Comparison of ENCODE assay signal across 8 cellular contexts in genomic region chr12:47815447-47815846, GRCh38. TPM values are rescaled to one million over a fixed set of nuclear protein-coding genes. Genes with fewer than 3 reads are reported as not detected.
A peak's percentile ranks its signal among the peaks of the same experiment; 100 is the strongest.
DNase-seq lines count a peak whose midpoint lies in the region; ATAC-seq and TF ChIP-seq lines count a peak whose summit lies in the region.
"Not testable (repeated sequence)": the region's sequence is repeated elsewhere in the genome, so short reads cannot be mapped to it uniquely, and the experiment has no call there.

No MANE protein-coding gene starts in this region.

- peak; percentile 61 for DNase-seq in activated CD4-positive, alpha-beta T cell treated with anti-CD3 and anti-CD28 coated beads, Interleukin-2, amount 10 ng/mL, durations not matched to agents 24 days and 14 days
- DNase-seq in activated naive CD8-positive, alpha-beta T cell treated with anti-CD3 and anti-CD28 coated beads, Interleukin-2, amount 10 ng/mL, durations not matched to agents 7 days and 5 days; epithelial cell of prostate (ENCODE audit: low read depth, low spot score); left lung; osteocyte (ENCODE audit: extremely low spot score, unreplicated experiment): not testable (repeated sequence)

- not testable (repeated sequence) for H3F3A ChIP-seq in Loucy (ENCODE audit: low read depth)

- H3K4me3 Mint-ChIP-seq in activated CD4-positive, alpha-beta T cell treated with anti-CD3 and anti-CD28 coated beads, Interleukin-2, amount 10 ng/mL, durations not matched to agents 24 days and 14 days = peak overlapping the region; percentile 88
- peak overlapping the region; percentile 91 for H3K4me3 Mint-ChIP-seq in activated naive CD8-positive, alpha-beta T cell treated with anti-CD3 and anti-CD28 coated beads, Interleukin-2, amount 10 ng/mL, durations not matched to agents 7 days and 5 days
- not testable (repeated sequence) for H3K4me3 Mint-ChIP-seq in osteocyte (ENCODE audit: unreplicated experiment)

- H3K27ac Mint-ChIP-seq in activated CD4-positive, alpha-beta T cell treated with anti-CD3 and anti-CD28 coated beads, Interleukin-2, amount 10 ng/mL, durations not matched to agents 24 days and 14 days = peak overlapping the region; percentile 99
- peak overlapping the region; percentile 98 for H3K27ac Mint-ChIP-seq in activated naive CD8-positive, alpha-beta T cell treated with anti-CD3 and anti-CD28 coated beads, Interleukin-2, amount 10 ng/mL, durations not matched to agents 7 days and 5 days
- peak overlapping the region; percentile 92 for H3K27ac Mint-ChIP-seq in osteocyte (ENCODE audit: unreplicated experiment)

- intact Hi-C loops in activated CD4-positive, alpha-beta T cell treated with anti-CD3 and anti-CD28 coated beads, Interleukin-2, amount 10 ng/mL, durations not matched to agents 24 days and 14 days (cut with micrococcal nuclease) = loop anchor here (10.0 kb wide), 2 partner anchors 421 to 1601 kb away; no protein-coding TSS in a partner anchor
- intact Hi-C loops in left lung (cut with DNase I) = not testable (repeated sequence)

- not testable (repeated sequence) for H3K27me3 Mint-ChIP-seq in activated CD4-positive, alpha-beta T cell treated with anti-CD3 and anti-CD28 coated beads, Interleukin-2, amount 10 ng/mL, durations not matched to agents 24 days and 14 days; activated naive CD8-positive, alpha-beta T cell treated with anti-CD3 and anti-CD28 coated beads, Interleukin-2, amount 10 ng/mL, durations not matched to agents 7 days and 5 days; osteocyte (ENCODE audit: unreplicated experiment)

- H3K4me1 Mint-ChIP-seq in activated CD4-positive, alpha-beta T cell treated with anti-CD3 and anti-CD28 coated beads, Interleukin-2, amount 10 ng/mL, durations not matched to agents 24 days and 14 days = peaks cover 66% of the 10 kb centered on the region
- peaks cover 57% of the 10 kb centered on the region for H3K4me1 Mint-ChIP-seq in activated naive CD8-positive, alpha-beta T cell treated with anti-CD3 and anti-CD28 coated beads, Interleukin-2, amount 10 ng/mL, durations not matched to agents 7 days and 5 days
- H3K4me1 Mint-ChIP-seq in osteocyte (ENCODE audit: unreplicated experiment) = peaks cover 83% of the 10 kb centered on the region

- H3K27ac ChIP-seq in BLaER1 (peak overlapping the region; percentile 98), epithelial cell of prostate (peak overlapping the region; percentile 76), left lung (peak overlapping the region; percentile 92), stomach smooth muscle (ENCODE audit: low read length) (peak overlapping the region; percentile 97)

- peaks cover 95% of the 10 kb centered on the region for H3K79me2 ChIP-seq in Loucy (ENCODE audit: insufficient read depth, low read length)

- TF ChIP-seq CTCF in Loucy (conservative IDR thresholded peaks at IDR 0.05; ENCODE audit: low read length); left lung (IDR thresholded peaks at IDR 0.05); osteocyte (IDR thresholded peaks at IDR 0.05): not testable (repeated sequence)

- not testable (repeated sequence) for H3K9ac ChIP-seq in BLaER1
- H3K9ac ChIP-seq in Loucy (ENCODE audit: low read depth, low read length, poor library complexity, severe bottlenecking) (peak overlapping the region; percentile 92), stomach smooth muscle (ENCODE audit: low read length in 2 of 2) (peak overlapping the region in 1 of 2 donors; percentile 13)

- H3K36me3 Mint-ChIP-seq in activated CD4-positive, alpha-beta T cell treated with anti-CD3 and anti-CD28 coated beads, Interleukin-2, amount 10 ng/mL, durations not matched to agents 24 days and 14 days (ENCODE audit: low read depth) = peaks cover 79% of the 10 kb centered on the region
- peaks cover 29% of the 10 kb centered on the region for H3K36me3 Mint-ChIP-seq in activated naive CD8-positive, alpha-beta T cell treated with anti-CD3 and anti-CD28 coated beads, Interleukin-2, amount 10 ng/mL, durations not matched to agents 7 days and 5 days
- not testable (repeated sequence) for H3K36me3 Mint-ChIP-seq in osteocyte (ENCODE audit: unreplicated experiment)

- peaks cover 11% of the 10 kb centered on the region; the same call in 1 of the 2 replicates for H3K36me3 ChIP-seq in BLaER1
- not testable (repeated sequence) for H3K36me3 ChIP-seq in Loucy (ENCODE audit: insufficient read depth, low read length); left lung; stomach smooth muscle (ENCODE audit: control insufficient read depth in 2 of 2, insufficient read depth in 2 of 2, low read length in 2 of 2)

- H3K4me3 ChIP-seq in BLaER1; left lung; stomach smooth muscle (ENCODE audit: low read length in 2 of 2): not testable (repeated sequence)
- peak overlapping the region; percentile 82 for H3K4me3 ChIP-seq in Loucy (ENCODE audit: low read length, poor library complexity, severe bottlenecking)

- POLR2A ChIA-PET in activated naive CD8-positive, alpha-beta T cell treated with anti-CD3 and anti-CD28 coated beads, Interleukin-2, amount 10 ng/mL, durations not matched to agents 7 days and 5 days (lab: Charles Lee) = interaction anchor here (0.7 to 11.3 kb wide), 2 partner anchors 13 to 52 kb away, joined by 3 to 428 read pairs; no protein-coding TSS in a partner anchor

- not testable (repeated sequence) for H3K9me2 ChIP-seq in Loucy (replicated peaks; ENCODE audit: low read depth, low read length)

- H4K20me1 ChIP-seq in BLaER1 (peaks cover 34% of the 10 kb centered on the region), Loucy (ENCODE audit: insufficient read depth, low read length, poor library complexity, severe bottlenecking) (peaks cover 51% of the 10 kb centered on the region)

- H3K4me1 ChIP-seq in BLaER1 (peaks cover 83% of the 10 kb centered on the region), Loucy (ENCODE audit: insufficient read depth, low read length, poor library complexity, severe bottlenecking) (peaks cover 76% of the 10 kb centered on the region), left lung (peaks cover 53 to 89% of the 10 kb centered on the region in 2 donors), stomach smooth muscle (ENCODE audit: control insufficient read depth, insufficient read depth, low read length) (peaks cover 85% of the 10 kb centered on the region)

- not testable (repeated sequence) for ATAC-seq in activated naive CD8-positive, alpha-beta T cell treated with anti-CD3 and anti-CD28 coated beads, Interleukin-2, amount 10 ng/mL, durations not matched to agents 7 days and 5 days (ENCODE audit: low read depth); left lung

- H2AFZ ChIP-seq in Loucy (ENCODE audit: low read length) = not testable (repeated sequence)

- H3K9me3 ChIP-seq in BLaER1; Loucy (ENCODE audit: insufficient read depth, low read depth, low read length); left lung; stomach smooth muscle (ENCODE audit: control insufficient read depth in 2 of 2, low read length in 2 of 2): not testable (repeated sequence)

- H3K4me2 ChIP-seq in BLaER1 (peak overlapping the region; percentile 97), Loucy (ENCODE audit: low read depth, low read length, poor library complexity, severe bottlenecking) (peak overlapping the region; percentile 98)

- not testable (repeated sequence) for H3K9me3 Mint-ChIP-seq in activated CD4-positive, alpha-beta T cell treated with anti-CD3 and anti-CD28 coated beads, Interleukin-2, amount 10 ng/mL, durations not matched to agents 24 days and 14 days; activated naive CD8-positive, alpha-beta T cell treated with anti-CD3 and anti-CD28 coated beads, Interleukin-2, amount 10 ng/mL, durations not matched to agents 7 days and 5 days; osteocyte (ENCODE audit: unreplicated experiment)

- H3K27me3 ChIP-seq in BLaER1; Loucy (ENCODE audit: insufficient read depth, low read length, poor library complexity, severe bottlenecking); left lung; stomach smooth muscle (ENCODE audit: control insufficient read depth in 1 of 2, insufficient read depth in 2 of 2, low read length in 2 of 2): not testable (repeated sequence)

RNA-seq across cellular contexts. Expression of gene HDAC7, which starts 4.3 kb away (rescaled TPM):
- 405 and 419 TPM in 2 replicates for total RNA-seq in activated CD4-positive, alpha-beta T cell treated with anti-CD3 and anti-CD28 coated beads, Interleukin-2, amount 10 ng/mL, durations not matched to agents 24 days and 14 days
- 100 to 1,000 TPM; 200 to 215 TPM for total RNA-seq in activated naive CD8-positive, alpha-beta T cell treated with anti-CD3 and anti-CD28 coated beads, Interleukin-2, amount 10 ng/mL, durations not matched to agents 7 days and 5 days
- 100 to 1,000 TPM; 102 to 115 TPM for total RNA-seq in left lung
- total RNA-seq in osteocyte = 114 and 120 TPM in 2 replicates

RNA-seq across cellular contexts. Expression of gene SLC48A1, which starts 42.4 kb away (rescaled TPM):
- total RNA-seq in activated CD4-positive, alpha-beta T cell treated with anti-CD3 and anti-CD28 coated beads, Interleukin-2, amount 10 ng/mL, durations not matched to agents 24 days and 14 days = 10.7 and 12.3 TPM in 2 replicates
- total RNA-seq in activated naive CD8-positive, alpha-beta T cell treated with anti-CD3 and anti-CD28 coated beads, Interleukin-2, amount 10 ng/mL, durations not matched to agents 7 days and 5 days = 10 to 100 TPM; 13.4 to 13.9 TPM
- total RNA-seq in left lung (10 to 100 TPM; 35.4 to 38.6 TPM), osteocyte (21.2 and 21.6 TPM in 2 replicates)

RNA-seq across cellular contexts. Expression of gene RAPGEF3, which starts 56.8 kb away (rescaled TPM):
- total RNA-seq in activated CD4-positive, alpha-beta T cell treated with anti-CD3 and anti-CD28 coated beads, Interleukin-2, amount 10 ng/mL, durations not matched to agents 24 days and 14 days = 3.6 and 4.5 TPM in 2 replicates
- total RNA-seq in activated naive CD8-positive, alpha-beta T cell treated with anti-CD3 and anti-CD28 coated beads, Interleukin-2, amount 10 ng/mL, durations not matched to agents 7 days and 5 days = 1 to 10 TPM in 1 of 2 experiments, under 1 TPM in 1; 0.94 to 1.1 TPM
- total RNA-seq in left lung (10 to 100 TPM; 15.9 to 28.9 TPM), osteocyte (1.2 and 1.9 TPM in 2 replicates)
